In genomic region chr7:78607099-78607498, GRCh38 we compare ENCODE assay signal across 13 cellular contexts.
A peak's percentile ranks its signal among the peaks of the same experiment; 100 is the strongest.
DNase-seq lines count a peak whose midpoint lies in the region; ATAC-seq and TF ChIP-seq lines count a peak whose summit lies in the region.
"Had no signal": no experiment of that assay in that cellular context is flagged by ENCODE, and none has a peak within 500 bp of the region (broad histone marks: within the 10 kb centered on the region; RNA-seq: fewer than 3 reads in every experiment).

No MANE protein-coding gene starts in this region.

- in situ Hi-C loops in HAP-1 (cut with MboI; ENCODE audit: low sequenced_read_pairs) = no loop called here

- no peaks in the 10 kb centered on the region for H3K36me3 ChIP-seq in BJ (ENCODE audit: control insufficient read depth, insufficient read depth, low read length)
- H3K36me3 ChIP-seq in HAP-1 (replicated peaks) = no peaks in the 10 kb centered on the region
- H3K36me3 ChIP-seq in SU-DHL-6 (ENCODE audit: low read length) = no peaks in the 10 kb centered on the region
- H3K36me3 ChIP-seq: gastroesophageal sphincter had no signal

- H3K9me2 ChIP-seq in SU-DHL-6 (replicated peaks; ENCODE audit: insufficient read depth, low read length) = no peaks in the 10 kb centered on the region

- no peak overlapping the region for H3K9ac ChIP-seq in SU-DHL-6 (ENCODE audit: low read length)

- H3K9me3 ChIP-seq in HAP-1 (no peaks in the 10 kb centered on the region), SU-DHL-6 (ENCODE audit: insufficient read depth, low read length) (no peaks in the 10 kb centered on the region)
- H3K9me3 ChIP-seq: gastroesophageal sphincter had no signal

- no peaks in the 10 kb centered on the region for H3K79me2 ChIP-seq in SU-DHL-6 (ENCODE audit: insufficient read depth, low read length)

- TF ChIP-seq CTCF in BJ (IDR thresholded peaks at IDR 0.05; ENCODE audit: insufficient read depth, low read depth, low read length) = 0 out of 2 replicates have a peak, but pooled peaks have one; percentile 24
- TF ChIP-seq CTCF in SU-DHL-6 (IDR thresholded peaks at IDR 0.05; ENCODE audit: insufficient read depth, low read length, poor library complexity, severe bottlenecking) = peak; percentile 26

- no peak overlapping the region for H2AFZ ChIP-seq in SU-DHL-6 (ENCODE audit: low read depth, low read length, severe bottlenecking)

- no peak for DNase-seq in BJ (ENCODE audit: low read depth)
- peak; percentile 7 to 51 for DNase-seq in HAP-1 (ENCODE audit: low spot score in 2 of 2)
- peak; percentile 48 for DNase-seq in iPS-NIHi11 (ENCODE audit: low spot score)
- DNase-seq in SW480 (ENCODE audit: low spot score) = no peak
- DNase-seq in SHP77 treated with DMSO at 0.1 percent for 48 hours (lab: John Stamatoyannopoulos, UW) = no peak
- DNase-seq: activated CD4-positive, alpha-beta T cell treated with anti-CD3 and anti-CD28 coated beads, Interleukin-2, amount 50 U/mL, for 48 hours; CD4-positive, alpha-beta memory T cell; natural killer cell had no signal

- H3F3A ChIP-seq in SU-DHL-6 (ENCODE audit: insufficient read depth) = no peaks in the 10 kb centered on the region

- H3K27me3 ChIP-seq in BJ (ENCODE audit: control insufficient read depth, insufficient read depth, low read length) (no peaks in the 10 kb centered on the region), HAP-1 (ENCODE audit: low read depth) (no peaks in the 10 kb centered on the region), SU-DHL-6 (ENCODE audit: low read length) (no peaks in the 10 kb centered on the region)
- H3K27me3 ChIP-seq: gastroesophageal sphincter had no signal

- no peak overlapping the region for H3K4me2 ChIP-seq in SU-DHL-6 (ENCODE audit: low read depth, low read length, poor library complexity, severe bottlenecking)

- H4K20me1 ChIP-seq in SU-DHL-6 (ENCODE audit: low read depth, low read length) = no peaks in the 10 kb centered on the region

- H3K4me1 ChIP-seq in HAP-1 = no peaks in the 10 kb centered on the region
- H3K4me1 ChIP-seq: gastroesophageal sphincter had no signal

- POLR2A ChIA-PET in BJ (lab: Charles Lee) = no interaction called here

- CTCF ChIA-PET in BJ (lab: Yijun Ruan, JAX) = interaction anchor here (0.6 kb wide), 1 partner anchor 236 kb away, joined by 3 read pairs; no protein-coding TSS in a partner anchor

- ATAC-seq in GM21786 (IDR thresholded peaks at IDR 0.05; ENCODE audit: unreplicated experiment) = no peak
- ATAC-seq in HG02798 (IDR thresholded peaks at IDR 0.05; ENCODE audit: poor library complexity, unreplicated experiment) = no peak
- ATAC-seq: gastroesophageal sphincter, natural killer cell had no signal

- H3K4me3 ChIP-seq in BJ (ENCODE audit: low read depth, low read length) (no peak overlapping the region), HAP-1 (no peak overlapping the region), SU-DHL-6 (ENCODE audit: insufficient read depth, low read length, poor library complexity, severe bottlenecking) (no peak overlapping the region)
- H3K4me3 ChIP-seq: gastroesophageal sphincter had no signal

- H3K27ac ChIP-seq in SU-DHL-6 (ENCODE audit: low read depth, low read length) = no peak overlapping the region
- H3K27ac ChIP-seq: gastroesophageal sphincter, RWPE1 had no signal

Comparison
In these comparisons a context has a peak if more than half of its experiments do, and no peak if none do; other contexts are left out.
1. DNase-seq: peak in HAP-1 (2 of 2) and iPS-NIHi11 (single experiment); none in BJ (single experiment), SW480 (single experiment) and SHP77 treated with DMSO at 0.1 percent for 48 hours (single experiment).